Comparison of ENCODE assay signal across 17 cellular contexts in the genomic region with DNA sequence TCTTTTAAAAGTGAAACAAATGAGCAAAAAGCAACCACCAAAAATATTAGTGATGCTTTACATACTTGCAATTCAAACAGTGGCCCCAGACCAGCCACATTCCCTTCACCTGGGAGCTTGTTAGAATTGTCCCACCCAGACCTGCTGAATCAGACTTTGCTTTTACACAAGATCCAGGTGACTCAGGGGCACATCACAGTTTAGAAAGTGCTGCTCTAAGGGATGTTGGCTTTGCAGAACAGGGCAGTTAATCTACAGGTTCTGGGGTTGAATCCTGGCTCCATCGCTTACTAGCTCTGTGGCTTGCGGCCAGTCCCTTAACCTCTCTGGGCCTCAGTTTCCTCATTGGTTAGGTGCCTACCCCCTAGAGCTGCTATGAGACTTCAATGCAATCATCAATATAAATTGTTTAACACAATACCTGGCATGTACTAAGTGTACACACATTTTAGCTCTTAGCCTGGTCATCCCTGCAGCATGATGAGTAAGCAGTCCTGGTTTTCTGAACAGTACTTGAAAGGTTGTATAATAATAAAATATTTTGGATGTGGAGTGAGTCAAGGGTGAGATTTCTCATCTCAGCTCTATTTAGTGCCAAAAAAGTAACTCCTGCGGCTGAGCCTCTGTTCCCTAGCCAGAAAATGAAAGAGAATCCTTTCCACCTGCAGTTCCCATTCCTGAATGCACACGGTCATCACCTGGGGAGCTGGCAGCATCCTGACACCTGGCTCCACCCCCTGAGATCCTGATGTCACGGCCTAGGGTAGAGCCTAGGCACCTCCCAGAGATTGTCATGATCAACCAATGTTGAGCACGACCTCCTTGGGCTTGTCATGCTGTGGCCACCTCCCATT.
DNase-seq lines count a peak whose midpoint lies in the region; ATAC-seq and TF ChIP-seq lines count a peak whose summit lies in the region.
"Had no signal": no experiment of that assay in that cellular context is flagged by ENCODE, and none has a peak within 500 bp of the region (broad histone marks: within the 10 kb centered on the region; RNA-seq: fewer than 3 reads in every experiment).

No MANE protein-coding gene starts in this region.

- no peaks in the 10 kb centered on the region for H3K79me2 ChIP-seq in GM23248 (ENCODE audit: insufficient read depth)

- H3F3A ChIP-seq in GM23248 (ENCODE audit: insufficient read depth), result peaks cover 15% of the 10 kb centered on the region

- H2AFZ ChIP-seq in GM23248, result no peak overlapping the region

- H3K4me3 ChIP-seq in GM23248, result no peak overlapping the region
- H3K4me3 ChIP-seq: mucosa of descending colon had no signal

- TF ChIP-seq CTCF in nephron progenitor cell (IDR thresholded peaks at IDR 0.05) (no peak), GM10266 (IDR thresholded peaks at IDR 0.05; ENCODE audit: control insufficient read depth, insufficient read depth, low read depth, missing control alignments) (no peak)

- no peak overlapping the region for H3K9ac ChIP-seq in GM23248

- H4K20me1 ChIP-seq in GM23248 (ENCODE audit: insufficient read depth), result no peaks in the 10 kb centered on the region

- H3K9me3 ChIP-seq in GM23248 (ENCODE audit: low read depth), result peaks cover 5% of the 10 kb centered on the region
- H3K9me3 ChIP-seq: mucosa of descending colon had no signal

- peak; percentile 40; the same call in 2 of the 3 replicates for ATAC-seq in SK-N-SH treated with all-trans-retinoic acid at 6 μM for 48 hours
- ATAC-seq: mucosa of descending colon had no signal

- no peaks in the 10 kb centered on the region for H3K36me3 Mint-ChIP-seq in nephron progenitor cell (ENCODE audit: low read depth)

- H3K27me3 ChIP-seq in GM23248 (replicated peaks; ENCODE audit: insufficient read depth), result no peaks in the 10 kb centered on the region

- peaks cover 13% of the 10 kb centered on the region for H3K9me3 Mint-ChIP-seq in nephron progenitor cell

- peak; percentile 29 for DNase-seq in A172 (ENCODE audit: low spot score)
- peak; percentile 86 for DNase-seq in GM23248
- peak; percentile 33 for DNase-seq in fibroblast of gingiva (ENCODE audit: low read depth)
- no peak for DNase-seq in hypothalamus (lab: John Stamatoyannopoulos, UW)
- DNase-seq in effector CD8-positive, alpha-beta T cell (lab: John Stamatoyannopoulos, UW), result no peak
- no peak for DNase-seq in nephron progenitor cell
- DNase-seq in GM10266 (ENCODE audit: extremely low spot score), result no peak
- DNase-seq: activated naive CD4-positive, alpha-beta T cell; effector memory CD4-positive, alpha-beta T cell; glutamatergic neuron; kidney; mucosa of descending colon; NCI-H226; occipital lobe; stimulated activated CD4-positive, alpha-beta T cell treated with anti-CD3 and anti-CD28 coated beads, Interleukin-4, amount 100 ng/mL, for 4 hours; WERI-Rb-1 had no signal

- H3K27ac ChIP-seq in GM23248, result 0 out of 2 replicates have a peak overlapping the region, but pooled peaks have one; percentile 21
- H3K27ac ChIP-seq: WERI-Rb-1 had no signal

- H3K4me1 Mint-ChIP-seq in nephron progenitor cell, result no peaks in the 10 kb centered on the region

- WGBS in GM23248 (ENCODE audit: low coverage in 1 of 2, low lambda C conversion rate in 2 of 2, missing lambda C conversion rate in 2 of 2), 2 experiments, result 53 to 61% methylated on average over 6 of the region's 6 CpGs

- peaks cover 7% of the 10 kb centered on the region for H3K4me1 ChIP-seq in GM23248 (ENCODE audit: insufficient read depth)

- H3K36me3 ChIP-seq in GM23248 (ENCODE audit: low read depth), result no peaks in the 10 kb centered on the region
- H3K36me3 ChIP-seq: WERI-Rb-1 had no signal

- peak overlapping the region; percentile 24 for H3K4me2 ChIP-seq in GM23248 (ENCODE audit: unreplicated experiment)

- H3K27ac Mint-ChIP-seq in nephron progenitor cell, result no peak overlapping the region

- no peaks in the 10 kb centered on the region for H3K9me2 ChIP-seq in GM23248 (ENCODE audit: insufficient read depth)

- in situ Hi-C loops in GM23248 (cut with MboI), result no loop called here

- peaks cover 36% of the 10 kb centered on the region for H3K27me3 Mint-ChIP-seq in nephron progenitor cell (ENCODE audit: low read depth, poor library complexity)

- H3K4me3 Mint-ChIP-seq in nephron progenitor cell, result no peak overlapping the region

TF ChIP-seq in SK-N-SH treated with all-trans-retinoic acid at 6 μM for 48 hours, 23 proteins besides CTCF, POLR2A, EP300 and RAD21 (continues in another document):
- no peak for TF ChIP-seq ZNF70 (CRISPR knock-in tag; IDR thresholded peaks at IDR 0.05)
- TF ChIP-seq ESRRG (CRISPR knock-in tag; IDR thresholded peaks at IDR 0.05), result no peak
- TF ChIP-seq ZNF565 (CRISPR knock-in tag; conservative IDR thresholded peaks at IDR 0.05; ENCODE audit: low read depth), result no peak
- TF ChIP-seq, protein P1, sequence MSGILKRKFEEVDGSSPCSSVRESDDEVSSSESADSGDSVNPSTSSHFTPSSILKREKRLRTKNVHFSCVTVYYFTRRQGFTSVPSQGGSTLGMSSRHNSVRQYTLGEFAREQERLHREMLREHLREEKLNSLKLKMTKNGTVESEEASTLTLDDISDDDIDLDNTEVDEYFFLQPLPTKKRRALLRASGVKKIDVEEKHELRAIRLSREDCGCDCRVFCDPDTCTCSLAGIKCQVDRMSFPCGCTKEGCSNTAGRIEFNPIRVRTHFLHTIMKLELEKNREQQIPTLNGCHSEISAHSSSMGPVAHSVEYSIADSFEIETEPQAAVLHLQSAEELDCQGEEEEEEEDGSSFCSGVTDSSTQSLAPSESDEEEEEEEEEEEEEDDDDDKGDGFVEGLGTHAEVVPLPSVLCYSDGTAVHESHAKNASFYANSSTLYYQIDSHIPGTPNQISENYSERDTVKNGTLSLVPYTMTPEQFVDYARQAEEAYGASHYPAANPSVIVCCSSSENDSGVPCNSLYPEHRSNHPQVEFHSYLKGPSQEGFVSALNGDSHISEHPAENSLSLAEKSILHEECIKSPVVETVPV (CRISPR knock-in tag; IDR thresholded peaks at IDR 0.05), result no peak
- no peak for TF ChIP-seq RARB (CRISPR knock-in tag; IDR thresholded peaks at IDR 0.05)
- TF ChIP-seq, protein P2, sequence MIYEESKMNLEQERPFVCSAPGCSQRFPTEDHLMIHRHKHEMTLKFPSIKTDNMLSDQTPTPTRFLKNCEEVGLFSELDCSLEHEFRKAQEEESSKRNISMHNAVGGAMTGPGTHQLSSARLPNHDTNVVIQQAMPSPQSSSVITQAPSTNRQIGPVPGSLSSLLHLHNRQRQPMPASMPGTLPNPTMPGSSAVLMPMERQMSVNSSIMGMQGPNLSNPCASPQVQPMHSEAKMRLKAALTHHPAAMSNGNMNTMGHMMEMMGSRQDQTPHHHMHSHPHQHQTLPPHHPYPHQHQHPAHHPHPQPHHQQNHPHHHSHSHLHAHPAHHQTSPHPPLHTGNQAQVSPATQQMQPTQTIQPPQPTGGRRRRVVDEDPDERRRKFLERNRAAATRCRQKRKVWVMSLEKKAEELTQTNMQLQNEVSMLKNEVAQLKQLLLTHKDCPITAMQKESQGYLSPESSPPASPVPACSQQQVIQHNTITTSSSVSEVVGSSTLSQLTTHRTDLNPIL (CRISPR knock-in tag; IDR thresholded peaks at IDR 0.05; ENCODE audit: low read depth), result no peak
- TF ChIP-seq, protein P3, sequence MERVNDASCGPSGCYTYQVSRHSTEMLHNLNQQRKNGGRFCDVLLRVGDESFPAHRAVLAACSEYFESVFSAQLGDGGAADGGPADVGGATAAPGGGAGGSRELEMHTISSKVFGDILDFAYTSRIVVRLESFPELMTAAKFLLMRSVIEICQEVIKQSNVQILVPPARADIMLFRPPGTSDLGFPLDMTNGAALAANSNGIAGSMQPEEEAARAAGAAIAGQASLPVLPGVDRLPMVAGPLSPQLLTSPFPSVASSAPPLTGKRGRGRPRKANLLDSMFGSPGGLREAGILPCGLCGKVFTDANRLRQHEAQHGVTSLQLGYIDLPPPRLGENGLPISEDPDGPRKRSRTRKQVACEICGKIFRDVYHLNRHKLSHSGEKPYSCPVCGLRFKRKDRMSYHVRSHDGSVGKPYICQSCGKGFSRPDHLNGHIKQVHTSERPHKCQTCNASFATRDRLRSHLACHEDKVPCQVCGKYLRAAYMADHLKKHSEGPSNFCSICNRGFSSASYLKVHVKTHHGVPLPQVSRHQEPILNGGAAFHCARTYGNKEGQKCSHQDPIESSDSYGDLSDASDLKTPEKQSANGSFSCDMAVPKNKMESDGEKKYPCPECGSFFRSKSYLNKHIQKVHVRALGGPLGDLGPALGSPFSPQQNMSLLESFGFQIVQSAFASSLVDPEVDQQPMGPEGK (CRISPR knock-in tag; IDR thresholded peaks at IDR 0.05; ENCODE audit: borderline replicate concordance), result no peak
- no peak for TF ChIP-seq TCF4 (CRISPR knock-in tag; IDR thresholded peaks at IDR 0.05; ENCODE audit: borderline replicate concordance)
- no peak for TF ChIP-seq BACH2 (CRISPR knock-in tag; IDR thresholded peaks at IDR 0.05; ENCODE audit: borderline replicate concordance)
- TF ChIP-seq CSDC2 (CRISPR knock-in tag; IDR thresholded peaks at IDR 0.05), result no peak
- no peak for TF ChIP-seq PPARA (CRISPR knock-in tag; IDR thresholded peaks at IDR 0.05; ENCODE audit: borderline replicate concordance)
- TF ChIP-seq, protein P4, sequence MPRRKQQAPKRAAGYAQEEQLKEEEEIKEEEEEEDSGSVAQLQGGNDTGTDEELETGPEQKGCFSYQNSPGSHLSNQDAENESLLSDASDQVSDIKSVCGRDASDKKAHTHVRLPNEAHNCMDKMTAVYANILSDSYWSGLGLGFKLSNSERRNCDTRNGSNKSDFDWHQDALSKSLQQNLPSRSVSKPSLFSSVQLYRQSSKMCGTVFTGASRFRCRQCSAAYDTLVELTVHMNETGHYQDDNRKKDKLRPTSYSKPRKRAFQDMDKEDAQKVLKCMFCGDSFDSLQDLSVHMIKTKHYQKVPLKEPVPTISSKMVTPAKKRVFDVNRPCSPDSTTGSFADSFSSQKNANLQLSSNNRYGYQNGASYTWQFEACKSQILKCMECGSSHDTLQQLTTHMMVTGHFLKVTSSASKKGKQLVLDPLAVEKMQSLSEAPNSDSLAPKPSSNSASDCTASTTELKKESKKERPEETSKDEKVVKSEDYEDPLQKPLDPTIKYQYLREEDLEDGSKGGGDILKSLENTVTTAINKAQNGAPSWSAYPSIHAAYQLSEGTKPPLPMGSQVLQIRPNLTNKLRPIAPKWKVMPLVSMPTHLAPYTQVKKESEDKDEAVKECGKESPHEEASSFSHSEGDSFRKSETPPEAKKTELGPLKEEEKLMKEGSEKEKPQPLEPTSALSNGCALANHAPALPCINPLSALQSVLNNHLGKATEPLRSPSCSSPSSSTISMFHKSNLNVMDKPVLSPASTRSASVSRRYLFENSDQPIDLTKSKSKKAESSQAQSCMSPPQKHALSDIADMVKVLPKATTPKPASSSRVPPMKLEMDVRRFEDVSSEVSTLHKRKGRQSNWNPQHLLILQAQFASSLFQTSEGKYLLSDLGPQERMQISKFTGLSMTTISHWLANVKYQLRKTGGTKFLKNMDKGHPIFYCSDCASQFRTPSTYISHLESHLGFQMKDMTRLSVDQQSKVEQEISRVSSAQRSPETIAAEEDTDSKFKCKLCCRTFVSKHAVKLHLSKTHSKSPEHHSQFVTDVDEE (CRISPR knock-in tag; IDR thresholded peaks at IDR 0.05), result no peak
- no peak for TF ChIP-seq OSR1 (CRISPR knock-in tag; IDR thresholded peaks at IDR 0.05)
- TF ChIP-seq TOX (CRISPR knock-in tag; IDR thresholded peaks at IDR 0.05; ENCODE audit: borderline replicate concordance), result no peak
- no peak for TF ChIP-seq SNAI2 (CRISPR knock-in tag; IDR thresholded peaks at IDR 0.05)

Comparison
In these comparisons a context has a peak if more than half of its experiments do, and no peak if none do; other contexts are left out.
1. DNase-seq: peak in A172 (single experiment), GM23248 (single experiment) and fibroblast of gingiva (single experiment); none in hypothalamus (0 of 51), effector CD8-positive, alpha-beta T cell (single experiment), nephron progenitor cell (single experiment) and GM10266 (single experiment).